ENCODE assay signal across 1 cellular context in genomic region chr15:83067638-83067962, GRCh38.
TF ChIP-seq lines count a peak whose summit lies in the region.

No MANE protein-coding gene starts in this region.

TF ChIP-seq in GM23338, 12 proteins besides CTCF, POLR2A, EP300 and RAD21 (continued from another document):
- TF ChIP-seq REST (IDR thresholded peaks at IDR 0.05; ENCODE audit: unreplicated experiment), result no peak
